ENCODE assay signal across 17 cellular contexts in genomic region chr2:199186226-199186864, GRCh38.
DNase-seq lines count a peak whose midpoint lies in the region; ATAC-seq and TF ChIP-seq lines count a peak whose summit lies in the region.
"Had no signal": no experiment of that assay in that cellular context is flagged by ENCODE, and none has a peak within 500 bp of the region (broad histone marks: within the 10 kb centered on the region; RNA-seq: fewer than 3 reads in every experiment).

No MANE protein-coding gene starts in this region.

- no peaks in the 10 kb centered on the region for H3K27me3 Mint-ChIP-seq in endodermal cell (ENCODE audit: insufficient read depth)
- H3K27me3 Mint-ChIP-seq: CD8-positive, alpha-beta memory T cell had no signal

- H3K4me1 Mint-ChIP-seq in endodermal cell: peaks cover 30% of the 10 kb centered on the region
- H3K4me1 Mint-ChIP-seq: CD8-positive, alpha-beta memory T cell had no signal

- peak overlapping the region; percentile 6 for H3K27ac Mint-ChIP-seq in endodermal cell
- H3K27ac Mint-ChIP-seq: CD8-positive, alpha-beta memory T cell had no signal

- H3K9me3 ChIP-seq in HUES6 (ENCODE audit: control insufficient read depth, insufficient read depth, low read depth, low read length) (no peaks in the 10 kb centered on the region), endodermal cell (ENCODE audit: control insufficient read depth, low read length) (no peaks in the 10 kb centered on the region), spleen (no peaks in the 10 kb centered on the region)
- H3K9me3 ChIP-seq: BLaER1, SJCRH30 had no signal

- H3K4me1 ChIP-seq in HUES6 (ENCODE audit: control insufficient read depth, insufficient read depth, low read length) (peaks cover 44% of the 10 kb centered on the region), endodermal cell (ENCODE audit: control insufficient read depth, insufficient read depth, low read length) (no peaks in the 10 kb centered on the region), spleen (no peaks in the 10 kb centered on the region)
- H3K4me1 ChIP-seq: BLaER1 had no signal

- ATAC-seq in GM21528 (IDR thresholded peaks at IDR 0.05; ENCODE audit: low FRiP score, unreplicated experiment) (no peak), GM21390 (IDR thresholded peaks at IDR 0.05; ENCODE audit: unreplicated experiment) (no peak)

- H3K4me3 Mint-ChIP-seq in endodermal cell: no peak overlapping the region
- H3K4me3 Mint-ChIP-seq: CD8-positive, alpha-beta memory T cell had no signal

- peak overlapping the region; percentile 83; the same call in 1 of the 2 replicates for H3K27ac ChIP-seq in HUES6 (ENCODE audit: low read depth, low read length)
- no peak overlapping the region for H3K27ac ChIP-seq in endodermal cell (ENCODE audit: low read depth, low read length)
- no peak overlapping the region for H3K27ac ChIP-seq in spleen
- H3K27ac ChIP-seq: BLaER1, SJCRH30 had no signal

- no peaks in the 10 kb centered on the region for H3K27me3 ChIP-seq in HUES6 (ENCODE audit: control insufficient read depth, insufficient read depth, low read length)
- H3K27me3 ChIP-seq in endodermal cell (ENCODE audit: control insufficient read depth, insufficient read depth, low read length, poor library complexity, severe bottlenecking): no peaks in the 10 kb centered on the region
- no peaks in the 10 kb centered on the region for H3K27me3 ChIP-seq in spleen (replicated peaks in 1 of 7)
- H3K27me3 ChIP-seq: BLaER1, SJCRH30 had no signal

- peak overlapping the region; percentile 44 for H3K9ac ChIP-seq in HUES6 (ENCODE audit: low read length)
- H3K9ac ChIP-seq in endodermal cell (ENCODE audit: extremely low read depth, low read length, poor library complexity, severe bottlenecking): no peak overlapping the region
- H3K9ac ChIP-seq: BLaER1 had no signal

- H3K9me3 Mint-ChIP-seq in endodermal cell: peaks cover 2% of the 10 kb centered on the region

- DNase-seq in NCI-H69 (lab: John Stamatoyannopoulos, UW) (peak; percentile 60), endodermal cell (no peak), renal cortical epithelial cell (ENCODE audit: low read depth) (peak; percentile 9), spleen (no peak)
- DNase-seq: CD8-positive, alpha-beta memory T cell; GOT3; IMR-90; MV-4-11; NCI-H1436; NCI-H2081 treated with DMSO at 0.1 percent for 48 hours; NCI-H2227 treated with DMSO at 0.1 percent for 48 hours; NCI-H774 had no signal

- TF ChIP-seq CTCF in endodermal cell (conservative IDR thresholded peaks at IDR 0.05): no peak
- TF ChIP-seq CTCF in spleen (IDR thresholded peaks at IDR 0.05 in 8 of 11, conservative IDR thresholded peaks at IDR 0.05 in 3 of 11): no peak

- 47 to 54% methylated on average over 2 of the region's 2 CpGs for WGBS in endodermal cell (ENCODE audit: insufficient coverage in 1 of 2, insufficient read length in 1 of 2), 2 experiments
- 43 to 61% (median 51%) methylated on average over 2 of the region's 2 CpGs for WGBS in spleen, 5 donors

- no peak for TF ChIP-seq POLR2A in spleen (IDR thresholded peaks at IDR 0.05)

- H3K4me3 ChIP-seq in HUES6 (ENCODE audit: low read depth, low read length) (peak overlapping the region; percentile 20; the same call in 1 of the 2 replicates), endodermal cell (ENCODE audit: low read length) (no peak overlapping the region), spleen (no peak overlapping the region)
- H3K4me3 ChIP-seq: BLaER1, SJCRH30 had no signal

- peaks cover 24% of the 10 kb centered on the region; the same call in 1 of the 2 replicates for H3K36me3 ChIP-seq in HUES6 (ENCODE audit: control insufficient read depth, insufficient read depth, low read length)
- H3K36me3 ChIP-seq in endodermal cell (ENCODE audit: control insufficient read depth, insufficient read depth, low read length): no peaks in the 10 kb centered on the region
- H3K36me3 ChIP-seq in spleen: no peaks in the 10 kb centered on the region
- H3K36me3 ChIP-seq: BLaER1, SJCRH30 had no signal

- H3K36me3 Mint-ChIP-seq in endodermal cell (ENCODE audit: low read depth): no peaks in the 10 kb centered on the region
- H3K36me3 Mint-ChIP-seq: CD8-positive, alpha-beta memory T cell had no signal

- intact Hi-C loops in spleen (cut with DNase I; ENCODE audit: low total_unique reads): no loop called here

Comparison
In these comparisons a context has a peak if more than half of its experiments do, and no peak if none do; other contexts are left out.
1. DNase-seq: peak in NCI-H69 (single experiment) and renal cortical epithelial cell (single experiment); none in endodermal cell (single experiment) and spleen (single experiment).